In the genomic region with DNA sequence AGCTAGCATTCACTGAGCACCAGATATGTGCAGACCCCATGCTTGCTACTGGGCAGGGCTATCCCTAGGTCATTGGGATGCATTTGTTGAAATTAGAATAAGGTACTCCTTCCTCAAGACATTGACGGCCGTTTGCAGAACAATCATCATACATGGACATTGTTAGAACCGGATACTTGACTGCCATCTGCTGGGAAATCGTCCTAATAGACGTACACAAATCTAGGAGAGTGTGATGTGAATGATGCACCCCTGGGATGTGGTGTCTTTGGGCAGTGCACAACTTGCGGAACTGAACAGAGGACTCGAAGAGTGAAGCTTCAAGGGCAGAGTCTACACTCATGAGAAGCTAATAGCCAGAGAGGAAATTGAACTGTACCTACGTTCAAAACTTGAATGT, we compare ENCODE assay signal across 8 cellular contexts. TPM values are rescaled to one million over a fixed set of nuclear protein-coding genes. Genes with fewer than 3 reads are reported as not detected.
DNase-seq lines count a peak whose midpoint lies in the region; ATAC-seq and TF ChIP-seq lines count a peak whose summit lies in the region.

No MANE protein-coding gene starts in this region.

- no peaks in the 10 kb centered on the region for H3K9me3 Mint-ChIP-seq in stimulated activated memory B cell treated with anti-CD40 and anti-IgM and Interleukin-4, amounts not matched to agents 10 μg/mL and 1 μg/mL and 100 μg/mL, for 72 hours

- TF ChIP-seq CTCF in VCaP (conservative IDR thresholded peaks at IDR 0.05) = peak; percentile 72

- DNase-seq in NCI-H2171 treated with DMSO at 0.1 percent for 48 hours (lab: John Stamatoyannopoulos, UW) (peak; percentile 47), NCI-H2171 (lab: John Stamatoyannopoulos, UW) (no peak), LHCN-M2 (ENCODE audit: low read depth) (peak; percentile 48), kidney glomerular epithelial cell (lab: John Stamatoyannopoulos, UW) (peak; percentile 48), Right ventricle myocardium superior (no peak)

- peaks cover 29% of the 10 kb centered on the region for H3K27me3 Mint-ChIP-seq in stimulated activated memory B cell treated with anti-CD40 and anti-IgM and Interleukin-4, amounts not matched to agents 10 μg/mL and 1 μg/mL and 100 μg/mL, for 72 hours

- no peaks in the 10 kb centered on the region for H3K36me3 Mint-ChIP-seq in stimulated activated memory B cell treated with anti-CD40 and anti-IgM and Interleukin-4, amounts not matched to agents 10 μg/mL and 1 μg/mL and 100 μg/mL, for 72 hours

- no peak for ATAC-seq in stimulated activated memory B cell treated with anti-CD40 and anti-IgM and Interleukin-4, amounts not matched to agents 10 μg/mL and 1 μg/mL and 100 μg/mL, for 72 hours
- ATAC-seq in Right ventricle myocardium superior (ENCODE audit: poor library complexity) = no peak
- no peak for ATAC-seq in HG03354 (IDR thresholded peaks at IDR 0.05; ENCODE audit: poor library complexity, severe bottlenecking, unreplicated experiment)

- H3K4me3 Mint-ChIP-seq in stimulated activated memory B cell treated with anti-CD40 and anti-IgM and Interleukin-4, amounts not matched to agents 10 μg/mL and 1 μg/mL and 100 μg/mL, for 72 hours = no peak overlapping the region

- peaks cover 4% of the 10 kb centered on the region for H3K4me1 Mint-ChIP-seq in stimulated activated memory B cell treated with anti-CD40 and anti-IgM and Interleukin-4, amounts not matched to agents 10 μg/mL and 1 μg/mL and 100 μg/mL, for 72 hours

- H3K27ac ChIP-seq in VCaP = no peak overlapping the region

- H3K27ac Mint-ChIP-seq in stimulated activated memory B cell treated with anti-CD40 and anti-IgM and Interleukin-4, amounts not matched to agents 10 μg/mL and 1 μg/mL and 100 μg/mL, for 72 hours = no peak overlapping the region

- intact Hi-C loops in Right ventricle myocardium superior (cut with DNase I) = loop anchor here (10.0 kb wide), 1 partner anchor 73 kb away; no protein-coding TSS in a partner anchor

RNA-seq across cellular contexts. Expression of a gene that starts 35.9 kb away (rescaled TPM):
- total RNA-seq in LHCN-M2 (2014; rRNA removed) (10.7 and 18.8 TPM in 2 replicates), Right ventricle myocardium superior (114 TPM)
- polyA plus RNA-seq in LHCN-M2 (2012) = 19.6 TPM

Comparison
In these comparisons a context has a peak if more than half of its experiments do, and no peak if none do; other contexts are left out.
1. DNase-seq: peak in NCI-H2171 treated with DMSO at 0.1 percent for 48 hours (single experiment), LHCN-M2 (single experiment) and kidney glomerular epithelial cell (single experiment); none in NCI-H2171 (single experiment) and Right ventricle myocardium superior (single experiment).